Comparison of ENCODE assay signal across 8 cellular contexts in genomic region chr13:23579886-23580706, GRCh38. TPM values are rescaled to one million over a fixed set of nuclear protein-coding genes. Genes with fewer than 3 reads are reported as not detected.
DNase-seq lines count a peak whose midpoint lies in the region; ATAC-seq and TF ChIP-seq lines count a peak whose summit lies in the region.

No MANE protein-coding gene starts in this region.

- no peaks in the 10 kb centered on the region for H4K20me1 ChIP-seq in PC-3 (ENCODE audit: low read length)
- H4K20me1 ChIP-seq in fibroblast of lung (ENCODE audit: control insufficient read depth, extremely low read depth, insufficient read depth, low read length) = no peaks in the 10 kb centered on the region

- no peaks in the 10 kb centered on the region for H3K9me2 ChIP-seq in PC-3 (replicated peaks; ENCODE audit: low read length)

- H3K27ac ChIP-seq in PC-3 (ENCODE audit: low read length) (no peak overlapping the region), fibroblast of lung (ENCODE audit: insufficient read depth, low read length) (peak overlapping the region; percentile 58), psoas muscle (no peak overlapping the region)

- peak; percentile 24 for DNase-seq in PC-3
- DNase-seq in fibroblast of lung (ENCODE audit: low read depth in 2 of 2) = peak in 1 of 2 donors; percentile 46
- DNase-seq in psoas muscle = no peak
- no peak for DNase-seq in OCI-M1 (lab: John Stamatoyannopoulos, UW)
- no peak for DNase-seq in stimulated activated CD4-positive, alpha-beta T cell treated with anti-CD3 and anti-CD28 coated beads, Interleukin-15, amount 100 ng/mL, for 24 hours

- TF ChIP-seq CTCF in GM12875 (IDR thresholded peaks at IDR 0.05; ENCODE audit: borderline replicate concordance, insufficient read depth, low read depth, low read length) = no peak
- TF ChIP-seq CTCF in PC-3 (conservative IDR thresholded peaks at IDR 0.05; ENCODE audit: low read depth, low read length) = no peak
- no peak for TF ChIP-seq CTCF in fibroblast of lung (conservative IDR thresholded peaks at IDR 0.05 in 1 of 2, IDR thresholded peaks at IDR 0.05 in 1 of 2; ENCODE audit: low read depth in 1 of 2, low read length in 2 of 2)
- no peak for TF ChIP-seq CTCF in psoas muscle (IDR thresholded peaks at IDR 0.05)

- H3K4me3 ChIP-seq in GM12875 (ENCODE audit: low read depth, low read length) (peak overlapping the region; percentile 98), PC-3 (ENCODE audit: low read length) (peak overlapping the region; percentile 82), fibroblast of lung (replicated peaks in 1 of 4; ENCODE audit: control extremely low read depth in 1 of 4, insufficient read depth in 1 of 4, low read depth in 3 of 4, low read length in 4 of 4) (peak overlapping the region; percentile 84 to 88 (median 84)), psoas muscle (peak overlapping the region; percentile 91)

- intact Hi-C loops in PC-3 (cut with micrococcal nuclease) (loop anchor here (1.0 to 5.0 kb wide), 5 partner anchors 93 to 307 kb away; partner anchors contain the start of gene MIPEP), psoas muscle (cut with DNase I) (loop anchor here (5.0 to 10.0 kb wide), 3 partner anchors 93 to 295 kb away; no protein-coding TSS in a partner anchor)

- H3K79me2 ChIP-seq in PC-3 (ENCODE audit: low read length) (no peaks in the 10 kb centered on the region), fibroblast of lung (ENCODE audit: control insufficient read depth, insufficient read depth, low read length) (peaks cover 53% of the 10 kb centered on the region)

- TSS peak; percentile 44 for BruUV-seq in PC-3 (replicated peaks; lab: Mats Ljungman, UMichigan)

- no peaks in the 10 kb centered on the region for H3K27me3 ChIP-seq in PC-3 (ENCODE audit: low read length)
- no peaks in the 10 kb centered on the region for H3K27me3 ChIP-seq in fibroblast of lung (ENCODE audit: control insufficient read depth, insufficient read depth, low read length)
- peaks cover 0 to 3% (median 0%) of the 10 kb centered on the region in 3 donors for H3K27me3 ChIP-seq in psoas muscle (ENCODE audit: insufficient read depth in 3 of 3, low read length in 2 of 3)

- H3K36me3 ChIP-seq in PC-3 (ENCODE audit: low read depth, low read length) = no peaks in the 10 kb centered on the region
- no peaks in the 10 kb centered on the region for H3K36me3 ChIP-seq in fibroblast of lung (ENCODE audit: control insufficient read depth, insufficient read depth, low read length)
- H3K36me3 ChIP-seq in psoas muscle (ENCODE audit: insufficient read depth in 1 of 2, low read depth in 1 of 2) = no peaks in the 10 kb centered on the region

- peak overlapping the region; percentile 77 for H3K4me2 ChIP-seq in PC-3 (ENCODE audit: low read length)
- peak overlapping the region; percentile 84 for H3K4me2 ChIP-seq in fibroblast of lung (ENCODE audit: extremely low read depth, insufficient read depth, low read length)

- CTCF ChIA-PET in PC-3 (lab: Charles Lee) = interaction anchor here (0.7 kb wide), 1 partner anchor 183 kb away, joined by 3 read pairs; no protein-coding TSS in a partner anchor

- ATAC-seq in PC-3 (peak; percentile 2; the same call in 1 of the 2 replicates), psoas muscle (no peak), GM19463 (IDR thresholded peaks at IDR 0.05; ENCODE audit: unreplicated experiment) (no peak), GM21529 (IDR thresholded peaks at IDR 0.05; ENCODE audit: unreplicated experiment) (no peak)

- H3K9me3 ChIP-seq in PC-3 (ENCODE audit: low read length) = no peaks in the 10 kb centered on the region
- H3K9me3 ChIP-seq in fibroblast of lung (ENCODE audit: control insufficient read depth, insufficient read depth, low read depth, low read length) = no peaks in the 10 kb centered on the region
- H3K9me3 ChIP-seq in psoas muscle = no peaks in the 10 kb centered on the region

- no peaks in the 10 kb centered on the region for H3F3A ChIP-seq in PC-3 (ENCODE audit: low read length, unreplicated experiment)

- H2AFZ ChIP-seq in PC-3 (ENCODE audit: low read length) (peak overlapping the region; percentile 94), fibroblast of lung (ENCODE audit: low read length) (no peak overlapping the region)

- H3K4me1 ChIP-seq in PC-3 (ENCODE audit: insufficient read depth, low read length) = peaks cover 12% of the 10 kb centered on the region; the same call in 1 of the 2 replicates
- H3K4me1 ChIP-seq in fibroblast of lung (ENCODE audit: control insufficient read depth, extremely low read depth, insufficient read depth, low read length) = peaks cover 2% of the 10 kb centered on the region
- no peaks in the 10 kb centered on the region for H3K4me1 ChIP-seq in psoas muscle

- WGBS in psoas muscle, 3 donors = 10 to 14% (median 13%) methylated on average over 24 of the region's 24 CpGs

- H3K9ac ChIP-seq in PC-3 (ENCODE audit: low read length) = peak overlapping the region; percentile 78
- peak overlapping the region; percentile 84 for H3K9ac ChIP-seq in fibroblast of lung (ENCODE audit: insufficient read depth, low read length)

- POLR2A ChIA-PET in PC-3 (lab: Charles Lee; ENCODE audit: unreplicated experiment) = interaction anchor here (0.6 kb wide), 1 partner anchor 105 kb away, joined by 3 read pairs; no protein-coding TSS in a partner anchor

RNA-seq across cellular contexts. Expression of gene TNFRSF19, which starts 9.9 kb away (rescaled TPM):
- total RNA-seq in PC-3 (2014; rRNA removed) (4.7 and 6.1 TPM in 2 replicates), fibroblast of lung (214 and 330 TPM in 2 replicates), psoas muscle (1 to 10 TPM in 2 of 4 donors, under 1 TPM in 2; 0.38 to 2.0 (median 1.1) TPM)
- polyA plus RNA-seq in fibroblast of lung (210 and 260 TPM in 2 replicates), psoas muscle (under 1 TPM; 0.35 to 0.55 (median 0.41) TPM)
- 129 and 132 TPM in 2 replicates for polyA plus RNA-seq in fibroblast of lung (2012)
- polyA minus RNA-seq in fibroblast of lung (ENCODE audit: low replicate concordance) = 159 and 193 TPM in 2 replicates

Comparison
In these comparisons a context has a peak if more than half of its experiments do, and no peak if none do; other contexts are left out.
1. RNA of gene TNFRSF19, which starts 9.9 kb away (total RNA-seq): 214 to 330 TPM in fibroblast of lung; 4.7 to 6.1 TPM in PC-3 and 0.38 to 2.0 TPM in psoas muscle; every median in the first group is over 10 times any median in the second.
2. Peak in every context shown above with its lines, with median percentiles within 50 percentile points of each other: H3K4me3 ChIP-seq.